In genomic region chr20:57708694-57709673, GRCh38 we compare ENCODE assay signal across 8 cellular contexts.
DNase-seq lines count a peak whose midpoint lies in the region; ATAC-seq and TF ChIP-seq lines count a peak whose summit lies in the region.

No MANE protein-coding gene starts in this region.

- H3K4me1 ChIP-seq in DOHH2 (ENCODE audit: control insufficient read depth, low read length) (peaks cover 61% of the 10 kb centered on the region), iPS-15b (ENCODE audit: control insufficient read depth, insufficient read depth, low read length) (peaks cover 14% of the 10 kb centered on the region)

- H3K9me3 Mint-ChIP-seq in activated naive CD8-positive, alpha-beta T cell treated with anti-CD3 and anti-CD28 coated beads, Interleukin-2, amount 50 U/mL, for 24 hours = no peaks in the 10 kb centered on the region

- no peaks in the 10 kb centered on the region for H3K36me3 ChIP-seq in DOHH2 (ENCODE audit: control insufficient read depth, low read length)
- H3K36me3 ChIP-seq in iPS-15b (ENCODE audit: control insufficient read depth, insufficient read depth, low read length) = no peaks in the 10 kb centered on the region

- H3K4me1 Mint-ChIP-seq in activated naive CD8-positive, alpha-beta T cell treated with anti-CD3 and anti-CD28 coated beads, Interleukin-2, amount 50 U/mL, for 24 hours = peaks cover 31% of the 10 kb centered on the region

- H3K9me2 ChIP-seq in DOHH2 (replicated peaks; ENCODE audit: control insufficient read depth, low read length) = no peaks in the 10 kb centered on the region

- H3K27me3 ChIP-seq in DOHH2 (ENCODE audit: control insufficient read depth, low read length) = peaks cover 5% of the 10 kb centered on the region; the same call in 1 of the 2 replicates
- H3K27me3 ChIP-seq in iPS-15b (ENCODE audit: control insufficient read depth, insufficient read depth, low read length) = peaks cover 7% of the 10 kb centered on the region

- no peak for ATAC-seq in activated naive CD8-positive, alpha-beta T cell treated with anti-CD3 and anti-CD28 coated beads, Interleukin-2, amount 50 U/mL, for 24 hours
- ATAC-seq in GM19463 (IDR thresholded peaks at IDR 0.05; ENCODE audit: unreplicated experiment) = no peak

- no peak for TF ChIP-seq CTCF in DOHH2 (IDR thresholded peaks at IDR 0.05; ENCODE audit: low read depth, low read length, poor library complexity, severe bottlenecking)

- peak overlapping the region; percentile 70 for H3K4me2 ChIP-seq in DOHH2 (ENCODE audit: low read length)

- H3K27ac Mint-ChIP-seq in activated naive CD8-positive, alpha-beta T cell treated with anti-CD3 and anti-CD28 coated beads, Interleukin-2, amount 50 U/mL, for 24 hours = peak overlapping the region; percentile 82

- peaks cover 54% of the 10 kb centered on the region for H3K79me2 ChIP-seq in DOHH2 (ENCODE audit: control insufficient read depth, low read length)

- H4K20me1 ChIP-seq in DOHH2 (ENCODE audit: control insufficient read depth, insufficient read depth, low read depth, low read length) = peaks cover 9% of the 10 kb centered on the region; the same call in 1 of the 2 replicates

- H3K9me3 ChIP-seq in DOHH2 (ENCODE audit: control insufficient read depth, insufficient read depth, low read length) (no peaks in the 10 kb centered on the region), iPS-15b (ENCODE audit: control insufficient read depth, insufficient read depth, low read length) (no peaks in the 10 kb centered on the region)

- peak overlapping the region; percentile 54 for H3K9ac ChIP-seq in iPS-15b (ENCODE audit: low read depth, low read length)

- no peak overlapping the region for H3K27ac ChIP-seq in DOHH2 (ENCODE audit: low read depth, low read length)

- no peaks in the 10 kb centered on the region for H3F3A ChIP-seq in DOHH2 (ENCODE audit: control insufficient read depth, insufficient read depth)

- peak overlapping the region; percentile 87 for H3K4me3 Mint-ChIP-seq in activated naive CD8-positive, alpha-beta T cell treated with anti-CD3 and anti-CD28 coated beads, Interleukin-2, amount 50 U/mL, for 24 hours

- peak overlapping the region; percentile 75 for H3K4me3 ChIP-seq in DOHH2 (ENCODE audit: low read length)
- H3K4me3 ChIP-seq in iPS-15b (ENCODE audit: low read depth, low read length) = peak overlapping the region; percentile 75

- peaks cover 10% of the 10 kb centered on the region for H3K27me3 Mint-ChIP-seq in activated naive CD8-positive, alpha-beta T cell treated with anti-CD3 and anti-CD28 coated beads, Interleukin-2, amount 50 U/mL, for 24 hours

- H3K36me3 Mint-ChIP-seq in activated naive CD8-positive, alpha-beta T cell treated with anti-CD3 and anti-CD28 coated beads, Interleukin-2, amount 50 U/mL, for 24 hours (ENCODE audit: low read depth) = peaks cover 2% of the 10 kb centered on the region

- DNase-seq in NCI-H69 (lab: John Stamatoyannopoulos, UW) (peak; percentile 44), SHP77 (lab: John Stamatoyannopoulos, UW) (no peak), DMS114 treated with DMSO at 0.1 percent for 48 hours (lab: John Stamatoyannopoulos, UW; ENCODE audit: unreplicated experiment) (no peak)
- DNase-seq in activated naive CD8-positive, alpha-beta T cell treated with anti-CD3 and anti-CD28 coated beads, Interleukin-2, amount 50 U/mL, for 24 hours = no peak
- peak; percentile 28 for DNase-seq in stimulated activated CD4-positive, alpha-beta T cell treated with anti-CD3 and anti-CD28 coated beads, Interleukin-2, amount 100 ng/mL, for 4 hours (ENCODE audit: low read depth)

Comparison
In these comparisons a context has a peak if more than half of its experiments do, and no peak if none do; other contexts are left out.
1. DNase-seq: peak in NCI-H69 (single experiment) and stimulated activated CD4-positive, alpha-beta T cell treated with anti-CD3 and anti-CD28 coated beads, Interleukin-2, amount 100 ng/mL, for 4 hours (single experiment); none in activated naive CD8-positive, alpha-beta T cell treated with anti-CD3 and anti-CD28 coated beads, Interleukin-2, amount 50 U/mL, for 24 hours (single experiment), SHP77 (0 of 2) and DMS114 treated with DMSO at 0.1 percent for 48 hours (single experiment).